Comparison of ENCODE assay signal across 15 cellular contexts in genomic region chr7:146414872-146415271, GRCh38.
DNase-seq lines count a peak whose midpoint lies in the region; ATAC-seq, FAIRE-seq and TF ChIP-seq lines count a peak whose summit lies in the region.
"Had no signal": no experiment of that assay in that cellular context is flagged by ENCODE, and none has a peak within 500 bp of the region (broad histone marks: within the 10 kb centered on the region; RNA-seq: fewer than 3 reads in every experiment).

No MANE protein-coding gene starts in this region.

- H3K36me3 ChIP-seq in HUES48 (ENCODE audit: control insufficient read depth, insufficient read depth, low read length) (no peaks in the 10 kb centered on the region), PC-3 (ENCODE audit: low read depth, low read length) (no peaks in the 10 kb centered on the region), K562 (ENCODE audit: control insufficient read depth, insufficient read depth, low read length) (no peaks in the 10 kb centered on the region), neural progenitor cell (no peaks in the 10 kb centered on the region), Peyer's patch (no peaks in the 10 kb centered on the region)
- H3K36me3 ChIP-seq: BLaER1 had no signal

- no peaks in the 10 kb centered on the region for H3K9me2 ChIP-seq in PC-3 (replicated peaks; ENCODE audit: low read length)

- no peaks in the 10 kb centered on the region for H3K9me3 Mint-ChIP-seq in neural progenitor cell

- no peaks in the 10 kb centered on the region for H3K9me1 ChIP-seq in K562 (ENCODE audit: control insufficient read depth, insufficient read depth, low read length)

- peak; percentile 61 for ATAC-seq in PC-3
- ATAC-seq in K562, result no peak
- ATAC-seq in HG02885 (IDR thresholded peaks at IDR 0.05; ENCODE audit: poor library complexity, unreplicated experiment), result no peak

- TF ChIP-seq CTCF in PC-3 (conservative IDR thresholded peaks at IDR 0.05; ENCODE audit: low read depth, low read length) (no peak), K562 (IDR thresholded peaks at IDR 0.05 in 2 of 3, conservative IDR thresholded peaks at IDR 0.05 in 1 of 3; ENCODE audit: insufficient read depth in 2 of 3, low read depth in 1 of 3, low read length in 3 of 3) (no peak), neural progenitor cell (IDR thresholded peaks at IDR 0.05) (no peak), Peyer's patch (IDR thresholded peaks at IDR 0.05) (no peak)

- WGBS in K562 (ENCODE audit: insufficient coverage, low coverage, missing lambda C conversion rate), result 0% methylated on average over 2 of the region's 2 CpGs

- no peaks in the 10 kb centered on the region for H3K4me1 Mint-ChIP-seq in neural progenitor cell
- H3K4me1 Mint-ChIP-seq: CD8-positive, alpha-beta memory T cell had no signal

- H3K9ac ChIP-seq in HUES48 (ENCODE audit: low read depth, low read length) (no peak overlapping the region), PC-3 (ENCODE audit: low read length) (no peak overlapping the region), K562 (ENCODE audit: insufficient read depth in 1 of 2, low read depth in 2 of 2, low read length in 2 of 2) (no peak overlapping the region), neural progenitor cell (no peak overlapping the region)
- H3K9ac ChIP-seq: BLaER1 had no signal

- peak; percentile 53 for DNase-seq in PC-3
- no peak for DNase-seq in K562 (ENCODE audit: extremely low read depth in 1 of 4, low spot score in 3 of 4)
- DNase-seq in neural progenitor cell (ENCODE audit: low spot score), result no peak
- no peak for DNase-seq in NCI-H1105 (lab: John Stamatoyannopoulos, UW)
- DNase-seq in Peyer's patch, result no peak
- no peak for DNase-seq in activated T-cell treated with anti-CD3 and anti-CD28 coated beads, Interleukin-2, amount 50 U/mL, for 48 hours
- DNase-seq: AML-193; CD8-positive, alpha-beta memory T cell; DMS53; GF-D8; IMR-90 had no signal

- H3K9me3 ChIP-seq in HUES48 (ENCODE audit: control insufficient read depth, insufficient read depth, low read length) (no peaks in the 10 kb centered on the region), PC-3 (ENCODE audit: low read length) (no peaks in the 10 kb centered on the region), K562 (replicated peaks; ENCODE audit: control insufficient read depth, insufficient read depth, low read depth, low read length) (0 out of 2 replicates have a peak, but pooled peaks cover 2% of the 10 kb centered on the region), neural progenitor cell (ENCODE audit: low read depth) (no peaks in the 10 kb centered on the region), Peyer's patch (no peaks in the 10 kb centered on the region)
- H3K9me3 ChIP-seq: BLaER1 had no signal

- CTCF ChIA-PET in PC-3 (lab: Charles Lee) (no interaction called here), K562 (lab: Yijun Ruan, JAX; ENCODE audit: low intra/inter-chr PET ratio) (no interaction called here)

- intact Hi-C loops in PC-3 (cut with micrococcal nuclease) (loop anchor here (1.0 to 5.0 kb wide), 5 partner anchors 48 to 316 kb away; partner anchors contain the start of gene CNTNAP2), K562 (cut with micrococcal nuclease) (no loop called here)

- TF ChIP-seq RAD21 in K562 (CRISPR knock-in tag; conservative IDR thresholded peaks at IDR 0.05 in 1 of 2, IDR thresholded peaks at IDR 0.05 in 1 of 2), result no peak

- no peak overlapping the region for H3K4me3 Mint-ChIP-seq in neural progenitor cell
- H3K4me3 Mint-ChIP-seq: CD8-positive, alpha-beta memory T cell had no signal

- H3F3A ChIP-seq in PC-3 (ENCODE audit: low read length, unreplicated experiment) (no peaks in the 10 kb centered on the region), neural progenitor cell (ENCODE audit: low read depth) (no peaks in the 10 kb centered on the region)

- H3K27ac Mint-ChIP-seq in neural progenitor cell, result no peak overlapping the region
- H3K27ac Mint-ChIP-seq: CD8-positive, alpha-beta memory T cell had no signal

- H3K4me3 ChIP-seq in HUES48 (ENCODE audit: low read depth, low read length) (no peak overlapping the region), PC-3 (ENCODE audit: low read length) (no peak overlapping the region), K562 (no peak overlapping the region), neural progenitor cell (no peak overlapping the region), Peyer's patch (no peak overlapping the region)
- H3K4me3 ChIP-seq: BLaER1 had no signal

- H2AFZ ChIP-seq in PC-3 (ENCODE audit: low read length) (no peak overlapping the region), K562 (ENCODE audit: low read depth, low read length) (no peak overlapping the region), neural progenitor cell (replicated peaks) (no peak overlapping the region)

- in situ Hi-C loops in K562 (cut with MboI), result no loop called here

- no peaks in the 10 kb centered on the region for H3K27me3 Mint-ChIP-seq in neural progenitor cell (ENCODE audit: insufficient read depth, low read depth)
- H3K27me3 Mint-ChIP-seq: CD8-positive, alpha-beta memory T cell had no signal

- no peaks in the 10 kb centered on the region for H3K36me3 Mint-ChIP-seq in neural progenitor cell
- H3K36me3 Mint-ChIP-seq: CD8-positive, alpha-beta memory T cell had no signal

- no peaks in the 10 kb centered on the region for H3K79me2 ChIP-seq in PC-3 (ENCODE audit: low read length)
- H3K79me2 ChIP-seq in K562 (ENCODE audit: control insufficient read depth, insufficient read depth, low read length), result no peaks in the 10 kb centered on the region
- no peaks in the 10 kb centered on the region for H3K79me2 ChIP-seq in neural progenitor cell (ENCODE audit: low read depth)

- H3K4me2 ChIP-seq in PC-3 (ENCODE audit: low read length) (peak overlapping the region; percentile 41; the same call in 1 of the 2 replicates), K562 (ENCODE audit: insufficient read depth, low read length) (no peak overlapping the region), neural progenitor cell (peak overlapping the region; percentile 54)
- H3K4me2 ChIP-seq: BLaER1 had no signal

- H3K4me1 ChIP-seq in HUES48 (ENCODE audit: control insufficient read depth, insufficient read depth, low read length) (peaks cover 37% of the 10 kb centered on the region), PC-3 (ENCODE audit: insufficient read depth, low read length) (peaks cover 23% of the 10 kb centered on the region), K562 (replicated peaks in 1 of 2; ENCODE audit: control insufficient read depth in 2 of 2, insufficient read depth in 2 of 2, low read length in 2 of 2) (no peaks in the 10 kb centered on the region), neural progenitor cell (peaks cover 29% of the 10 kb centered on the region), Peyer's patch (no peaks in the 10 kb centered on the region)

- H4K20me1 ChIP-seq in PC-3 (ENCODE audit: low read length), result no peaks in the 10 kb centered on the region
- H4K20me1 ChIP-seq in K562 (replicated peaks; ENCODE audit: control insufficient read depth, insufficient read depth, low read length), result no peaks in the 10 kb centered on the region
- no peaks in the 10 kb centered on the region for H4K20me1 ChIP-seq in neural progenitor cell (ENCODE audit: low read depth)
- H4K20me1 ChIP-seq: BLaER1 had no signal

- POLR2A ChIA-PET in PC-3 (lab: Charles Lee; ENCODE audit: unreplicated experiment) (interaction anchor here (0.6 kb wide), 1 partner anchor 299 kb away, joined by 3 read pairs; no protein-coding TSS in a partner anchor), K562 (lab: Yijun Ruan, JAX) (no interaction called here)

- TF ChIP-seq POLR2A in K562 (conservative IDR thresholded peaks at IDR 0.05), result no peak
- no peak for TF ChIP-seq POLR2A in Peyer's patch (IDR thresholded peaks at IDR 0.05)

- no peaks in the 10 kb centered on the region for H3K27me3 ChIP-seq in HUES48 (ENCODE audit: control insufficient read depth, insufficient read depth, low read length)
- no peaks in the 10 kb centered on the region for H3K27me3 ChIP-seq in PC-3 (ENCODE audit: low read length)
- no peaks in the 10 kb centered on the region for H3K27me3 ChIP-seq in K562 (ENCODE audit: control insufficient read depth in 2 of 2, insufficient read depth in 2 of 2, low read length in 2 of 2)
- H3K27me3 ChIP-seq in neural progenitor cell, result no peaks in the 10 kb centered on the region
- no peaks in the 10 kb centered on the region for H3K27me3 ChIP-seq in Peyer's patch
- H3K27me3 ChIP-seq: BLaER1 had no signal

- no TSS peak for BruUV-seq in PC-3 (replicated peaks; lab: Mats Ljungman, UMichigan)
- BruUV-seq in K562 (replicated peaks; lab: Mats Ljungman, UMichigan), result no TSS peak

- TF ChIP-seq EP300 in K562 (IDR thresholded peaks at IDR 0.05; ENCODE audit: low read length), result no peak

- H3K27ac ChIP-seq in HUES48 (ENCODE audit: low read depth, low read length) (peak overlapping the region; percentile 77), PC-3 (ENCODE audit: low read length) (peak overlapping the region; percentile 32; the same call in 1 of the 2 replicates), K562 (ENCODE audit: extremely low read depth, low read depth, low read length) (no peak overlapping the region), neural progenitor cell (no peak overlapping the region), Peyer's patch (no peak overlapping the region)
- H3K27ac ChIP-seq: BLaER1 had no signal

- peak; percentile 23 for FAIRE-seq in K562 (lab: Jason Lieb, UNC)
- FAIRE-seq: HTR-8/SVneo had no signal

TF ChIP-seq in K562, 482 proteins besides CTCF, POLR2A, EP300 and RAD21:
- no peak for TF ChIP-seq SMAD3 (CRISPR knock-in tag; conservative IDR thresholded peaks at IDR 0.05)
- no peak for TF ChIP-seq MIER1 (IDR thresholded peaks at IDR 0.05; ENCODE audit: low read depth)
- TF ChIP-seq ZBTB2 (IDR thresholded peaks at IDR 0.05), result no peak
TF ChIP-seq in K562: peak in this region for 0.

Comparison
In these comparisons a context has a peak if more than half of its experiments do, and no peak if none do; other contexts are left out.
1. H3K27ac ChIP-seq: peak in HUES48 (single experiment) and PC-3 (single experiment); none in K562 (single experiment), neural progenitor cell (single experiment) and Peyer's patch (0 of 4).